In genomic region chr9:127565231-127565630, GRCh38 we compare ENCODE assay signal across 1 cellular context.
A peak's percentile ranks its signal among the peaks of the same experiment; 100 is the strongest.
TF ChIP-seq lines count a peak whose summit lies in the region.

No MANE protein-coding gene starts in this region.

TF ChIP-seq in HepG2, 621 proteins besides CTCF, POLR2A, EP300 and RAD21 (continued from another document):
- TF ChIP-seq, protein P1, sequence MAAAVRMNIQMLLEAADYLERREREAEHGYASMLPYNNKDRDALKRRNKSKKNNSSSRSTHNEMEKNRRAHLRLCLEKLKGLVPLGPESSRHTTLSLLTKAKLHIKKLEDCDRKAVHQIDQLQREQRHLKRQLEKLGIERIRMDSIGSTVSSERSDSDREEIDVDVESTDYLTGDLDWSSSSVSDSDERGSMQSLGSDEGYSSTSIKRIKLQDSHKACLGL (CRISPR knock-in tag; IDR thresholded peaks at IDR 0.05) = no peak
- no peak for TF ChIP-seq ZNF235 (CRISPR knock-in tag; IDR thresholded peaks at IDR 0.05; ENCODE audit: borderline replicate concordance)
- peak; percentile 94 for TF ChIP-seq CEBPB (IDR thresholded peaks at IDR 0.05; ENCODE audit: borderline replicate concordance, low read depth, low read length)
- TF ChIP-seq ZBTB42 (CRISPR knock-in tag; IDR thresholded peaks at IDR 0.05) = no peak
- TF ChIP-seq PRMT3 (CRISPR knock-in tag; IDR thresholded peaks at IDR 0.05; ENCODE audit: borderline replicate concordance, low read depth) = no peak
- TF ChIP-seq, protein P2, sequence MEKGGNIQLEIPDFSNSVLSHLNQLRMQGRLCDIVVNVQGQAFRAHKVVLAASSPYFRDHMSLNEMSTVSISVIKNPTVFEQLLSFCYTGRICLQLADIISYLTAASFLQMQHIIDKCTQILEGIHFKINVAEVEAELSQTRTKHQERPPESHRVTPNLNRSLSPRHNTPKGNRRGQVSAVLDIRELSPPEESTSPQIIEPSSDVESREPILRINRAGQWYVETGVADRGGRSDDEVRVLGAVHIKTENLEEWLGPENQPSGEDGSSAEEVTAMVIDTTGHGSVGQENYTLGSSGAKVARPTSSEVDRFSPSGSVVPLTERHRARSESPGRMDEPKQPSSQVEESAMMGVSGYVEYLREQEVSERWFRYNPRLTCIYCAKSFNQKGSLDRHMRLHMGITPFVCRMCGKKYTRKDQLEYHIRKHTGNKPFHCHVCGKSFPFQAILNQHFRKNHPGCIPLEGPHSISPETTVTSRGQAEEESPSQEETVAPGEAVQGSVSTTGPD (CRISPR knock-in tag; IDR thresholded peaks at IDR 0.05) = no peak
- TF ChIP-seq ZNF781 (CRISPR knock-in tag; IDR thresholded peaks at IDR 0.05; ENCODE audit: borderline replicate concordance, not compliant biosample characterization) = no peak
- peak; percentile 78 for TF ChIP-seq CEBPG (CRISPR knock-in tag; IDR thresholded peaks at IDR 0.05)
- no peak for TF ChIP-seq ZNF20 (CRISPR knock-in tag; IDR thresholded peaks at IDR 0.05)
- TF ChIP-seq MTERF4 (CRISPR knock-in tag; IDR thresholded peaks at IDR 0.05) = no peak
- no peak for TF ChIP-seq ZNF546 (CRISPR knock-in tag; conservative IDR thresholded peaks at IDR 0.05)
TF ChIP-seq in HepG2: peak in this region for 2.
